Comparison of ENCODE assay signal across 13 cellular contexts in genomic region chr4:140719693-140720092, GRCh38. TPM values are rescaled to one million over a fixed set of nuclear protein-coding genes. Genes with fewer than 3 reads are reported as not detected.
DNase-seq lines count a peak whose midpoint lies in the region; ATAC-seq and TF ChIP-seq lines count a peak whose summit lies in the region.
"Had no signal": no experiment of that assay in that cellular context is flagged by ENCODE, and none has a peak within 500 bp of the region (broad histone marks: within the 10 kb centered on the region; RNA-seq: fewer than 3 reads in every experiment).

No MANE protein-coding gene starts in this region.

- no peak overlapping the region for H4K8ac ChIP-seq in mesenchymal stem cell (ENCODE audit: low read length)

- H3K27ac ChIP-seq in mesenchymal stem cell (ENCODE audit: low read length, poor library complexity, severe bottlenecking) = no peak overlapping the region
- no peak overlapping the region for H3K27ac ChIP-seq in RWPE1
- H3K27ac ChIP-seq: hepatocyte had no signal

- peaks cover 5% of the 10 kb centered on the region for H3K4me1 ChIP-seq in mesenchymal stem cell (ENCODE audit: control insufficient read depth, insufficient read depth, low read depth, low read length)

- H2BK12ac ChIP-seq in mesenchymal stem cell (ENCODE audit: low read length in 2 of 2) = no peak overlapping the region

- H2BK5ac ChIP-seq in mesenchymal stem cell (ENCODE audit: low read depth, low read length, poor library complexity, severe bottlenecking) = no peak overlapping the region

- no peak overlapping the region for H3K23ac ChIP-seq in mesenchymal stem cell (ENCODE audit: low read length in 2 of 2)

- no peak overlapping the region for H3K18ac ChIP-seq in mesenchymal stem cell (ENCODE audit: low read depth in 1 of 2, low read length in 2 of 2)

- peak overlapping the region; percentile 88 for H3K9ac ChIP-seq in mesenchymal stem cell (ENCODE audit: low read length)

- ATAC-seq in GM18520 (IDR thresholded peaks at IDR 0.05; ENCODE audit: unreplicated experiment) = peak; percentile 74
- ATAC-seq in GM21381 (IDR thresholded peaks at IDR 0.05; ENCODE audit: unreplicated experiment) = peak; percentile 51
- peak; percentile 49 for ATAC-seq in HG03097 (IDR thresholded peaks at IDR 0.05; ENCODE audit: low FRiP score, unreplicated experiment)
- no peak for ATAC-seq in HG03521 (IDR thresholded peaks at IDR 0.05; ENCODE audit: unreplicated experiment)
- ATAC-seq: effector memory CD8-positive, alpha-beta T cell had no signal

- no peak overlapping the region for H3K14ac ChIP-seq in mesenchymal stem cell (ENCODE audit: low read length in 2 of 2)

- no peak overlapping the region for H3K4me3 ChIP-seq in mesenchymal stem cell (ENCODE audit: insufficient read depth in 1 of 2, low read depth in 1 of 2, low read length in 2 of 2)
- H3K4me3 ChIP-seq: hepatocyte had no signal

- H3K9me3 ChIP-seq in mesenchymal stem cell (ENCODE audit: control insufficient read depth, low read length) = no peaks in the 10 kb centered on the region
- H3K9me3 ChIP-seq: Caco-2 had no signal

- TF ChIP-seq CTCF in RWPE1 (conservative IDR thresholded peaks at IDR 0.05; ENCODE audit: low read depth) = no peak

- DNase-seq in mesenchymal stem cell (no peak), RWPE1 (ENCODE audit: low spot score) (no peak), NCI-H2227 (lab: John Stamatoyannopoulos, UW; ENCODE audit: unreplicated experiment) (no peak), SK-N-DZ (ENCODE audit: low spot score) (no peak)
- DNase-seq: Caco-2; effector memory CD8-positive, alpha-beta T cell; mesendoderm; NCI-H510A had no signal

- POLR2A ChIA-PET in RWPE1 (lab: Yijun Ruan, JAX; ENCODE audit: low non-redundant PET) = no interaction called here

- H4K91ac ChIP-seq in mesenchymal stem cell (ENCODE audit: low read length) = no peak overlapping the region

- no peak overlapping the region for H3K4me2 ChIP-seq in mesenchymal stem cell (ENCODE audit: low read length, poor library complexity, severe bottlenecking)
- H3K4me2 ChIP-seq: hepatocyte had no signal

- peaks cover 0 to 9% of the 10 kb centered on the region in 2 experiments for H3K36me3 ChIP-seq in mesenchymal stem cell (ENCODE audit: control insufficient read depth in 1 of 2, insufficient read depth in 2 of 2, low read depth in 1 of 2, low read length in 2 of 2)

- no peak overlapping the region for H2AFZ ChIP-seq in mesenchymal stem cell (ENCODE audit: low read depth, low read length)
- H2AFZ ChIP-seq: hepatocyte had no signal

- H3K27me3 ChIP-seq in mesenchymal stem cell (ENCODE audit: control insufficient read depth in 1 of 2, insufficient read depth in 1 of 2, low read length in 2 of 2) = no peaks in the 10 kb centered on the region
- H3K27me3 ChIP-seq: hepatocyte had no signal

- CTCF ChIA-PET in RWPE1 (lab: Yijun Ruan, JAX) = interaction anchor here (0.5 kb wide), 1 partner anchor 1624 kb away, joined by 9 read pairs; no protein-coding TSS in a partner anchor

- WGBS in mesenchymal stem cell = 100% methylated on average over 2 of the region's 2 CpGs

- no peak overlapping the region for H2BK120ac ChIP-seq in mesenchymal stem cell (ENCODE audit: low read depth, low read length)

- no peak overlapping the region for H3K4ac ChIP-seq in mesenchymal stem cell (ENCODE audit: low read depth in 1 of 2, low read length in 2 of 2)

- H2AK5ac ChIP-seq in mesenchymal stem cell (ENCODE audit: low read length, severe bottlenecking) = no peak overlapping the region

- no peak overlapping the region for H2BK15ac ChIP-seq in mesenchymal stem cell (ENCODE audit: low read depth, poor library complexity, severe bottlenecking)

- H3K79me1 ChIP-seq in mesenchymal stem cell (replicated peaks; ENCODE audit: low read length, poor library complexity, severe bottlenecking) = peaks cover 36% of the 10 kb centered on the region

RNA-seq across cellular contexts. Expression of gene TBC1D9, which starts 36.5 kb away (rescaled TPM):
- 12.6 TPM for polyA plus RNA-seq in mesenchymal stem cell (2013, experiment 1 of 2)
- 12.3 TPM for polyA plus RNA-seq in mesenchymal stem cell (2013, experiment 2 of 2)
- polyA plus RNA-seq in SK-N-DZ (2014; cell fraction: cytosol; rRNA removed) = 8.2 and 9.7 TPM in 2 replicates
- 11.7 and 13.1 TPM in 2 replicates for polyA plus RNA-seq in SK-N-DZ (2014; cell fraction: nucleus; rRNA removed)
